ENCODE assay signal across 7 cellular contexts in the genomic region with DNA sequence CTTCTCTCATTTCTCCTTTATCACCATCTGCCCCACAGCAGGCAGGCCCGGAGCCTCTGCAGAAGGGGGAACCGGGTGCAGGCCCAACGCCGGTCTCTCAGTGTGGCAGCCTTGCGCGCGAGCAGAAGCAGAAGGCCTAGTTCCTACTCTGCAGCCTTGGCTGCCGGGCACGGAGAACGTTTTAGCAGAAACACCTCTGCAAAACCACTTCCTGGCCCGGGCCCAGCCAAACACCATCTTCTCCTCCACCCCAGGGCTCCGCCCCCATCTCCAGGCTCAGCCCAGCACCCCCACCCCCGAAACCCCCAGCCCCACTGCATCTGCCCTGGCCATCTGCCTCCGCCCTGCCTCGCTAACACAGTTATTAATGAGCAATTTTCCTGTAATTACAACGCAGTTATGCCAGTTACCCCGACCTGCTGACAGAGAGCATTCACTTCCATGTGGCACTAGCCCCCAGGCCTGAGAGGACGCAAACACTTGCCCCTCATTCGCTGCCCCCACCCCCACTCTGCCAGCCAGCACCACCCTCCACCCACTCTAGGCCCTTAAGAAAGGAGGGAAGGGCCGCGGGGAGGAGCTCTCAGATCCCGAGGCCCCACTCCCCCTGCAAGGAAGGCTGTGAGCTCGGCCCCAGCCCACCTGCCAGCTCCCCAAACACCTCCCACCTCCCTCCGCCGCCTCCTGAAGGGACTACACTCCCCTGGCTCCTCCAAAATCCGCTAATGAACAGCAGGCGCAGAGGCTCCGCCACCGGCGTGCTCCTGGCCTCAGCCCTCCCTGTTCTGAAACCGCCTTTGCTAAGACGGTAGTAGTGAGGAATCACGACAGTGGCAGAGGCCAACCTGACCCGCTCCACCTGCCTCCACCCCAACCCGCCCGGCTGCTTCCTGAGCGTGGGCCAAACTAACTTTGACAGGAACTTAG. TPM values are rescaled to one million over a fixed set of nuclear protein-coding genes. Genes with fewer than 3 reads are reported as not detected.
DNase-seq lines count a peak whose midpoint lies in the region; TF ChIP-seq lines count a peak whose summit lies in the region.

No MANE protein-coding gene starts in this region.

- TF ChIP-seq CTCF in neutrophil (IDR thresholded peaks at IDR 0.05) (no peak), tibial nerve (IDR thresholded peaks at IDR 0.05) (no peak)

- in situ Hi-C loops in GM18951 (cut with MboI; ENCODE audit: low sequenced_read_pairs, unreplicated experiment) = no loop called here
- in situ Hi-C loops in KBM-7 (cut with MboI; ENCODE audit: low pct_unique_long_range_greater_than_20kb, low sequenced_read_pairs) = no loop called here

- H3K27ac ChIP-seq in effector memory CD4-positive, alpha-beta T cell (ENCODE audit: insufficient read depth, low read length, poor library complexity, severe bottlenecking) = peak overlapping the region; percentile 80
- H3K27ac ChIP-seq in neutrophil (peak overlapping the region; percentile 83), tibial nerve (peak overlapping the region in 2 of 4 donors; percentile 56 to 81)

- H3K4me3 ChIP-seq in effector memory CD4-positive, alpha-beta T cell (ENCODE audit: insufficient read depth, low read depth, low read length, poor library complexity, severe bottlenecking) = peak overlapping the region; percentile 45
- H3K4me3 ChIP-seq in neutrophil (ENCODE audit: low read depth in 1 of 2, low read length in 1 of 2) (peak overlapping the region; percentile 40 to 41), tibial nerve (peak overlapping the region in 3 of 4 donors; percentile 14 to 35 (median 18))

- H3K9me3 ChIP-seq in effector memory CD4-positive, alpha-beta T cell (ENCODE audit: control insufficient read depth, low read length) = no peaks in the 10 kb centered on the region
- H3K9me3 ChIP-seq in neutrophil (no peaks in the 10 kb centered on the region), tibial nerve (peaks cover 0 to 3% (median 0%) of the 10 kb centered on the region in 4 donors)

- no peak for TF ChIP-seq EP300 in tibial nerve (IDR thresholded peaks at IDR 0.05)

- 47 to 55% methylated on average over 37 of the region's 37 CpGs for WGBS in tibial nerve, 2 donors

- H3K36me3 ChIP-seq in effector memory CD4-positive, alpha-beta T cell (ENCODE audit: control insufficient read depth, insufficient read depth, low read length) = no peaks in the 10 kb centered on the region
- no peaks in the 10 kb centered on the region for H3K36me3 ChIP-seq in neutrophil
- H3K36me3 ChIP-seq in tibial nerve = no peaks in the 10 kb centered on the region

- no peaks in the 10 kb centered on the region for H3K27me3 ChIP-seq in effector memory CD4-positive, alpha-beta T cell (replicated peaks; ENCODE audit: control insufficient read depth, insufficient read depth, low read length, poor library complexity, severe bottlenecking)
- H3K27me3 ChIP-seq in neutrophil (peaks cover 3% of the 10 kb centered on the region), tibial nerve (peaks cover 0 to 13% of the 10 kb centered on the region in 2 donors)

- DNase-seq in KBM-7 (peak; percentile 82), tibial nerve (ENCODE audit: low spot score in 2 of 2) (peak in 1 of 2 donors; percentile 17), HPDE6-E6E7 (ENCODE audit: extremely low spot score) (no peak)
- DNase-seq in activated CD4-positive, alpha-beta T cell treated with anti-CD3 and anti-CD28 coated beads for 4 hours = peak; percentile 72 to 84
- peak; percentile 44 to 60 (median 57) for DNase-seq in effector memory CD4-positive, alpha-beta T cell

- peak; percentile 39 for TF ChIP-seq POLR2A in GM18951 (IDR thresholded peaks at IDR 0.05; ENCODE audit: extremely low read depth, insufficient read depth, insufficient read length)
- TF ChIP-seq POLR2A in tibial nerve (IDR thresholded peaks at IDR 0.05) = no peak

- peaks cover 28% of the 10 kb centered on the region for H3K4me1 ChIP-seq in effector memory CD4-positive, alpha-beta T cell (ENCODE audit: control insufficient read depth, insufficient read depth, low read length, poor library complexity, severe bottlenecking)
- H3K4me1 ChIP-seq in neutrophil (ENCODE audit: control insufficient read depth in 1 of 2, insufficient read depth in 1 of 2, low read depth in 1 of 2, low read length in 1 of 2) (peaks cover 13 to 15% of the 10 kb centered on the region in 2 experiments), tibial nerve (peaks cover 0 to 11% (median 0%) of the 10 kb centered on the region in 4 donors)

RNA-seq across cellular contexts. Expression of gene FBRSL1, which starts 44.7 kb away (rescaled TPM):
- total RNA-seq in tibial nerve = 10 to 100 TPM; 13.8 to 31.5 (median 16.1) TPM
